ENCODE assay signal across 19 cellular contexts in genomic region chr6:89021629-89022028, GRCh38. TPM values are rescaled to one million over a fixed set of nuclear protein-coding genes. Genes with fewer than 3 reads are reported as not detected.
DNase-seq lines count a peak whose midpoint lies in the region; ATAC-seq and TF ChIP-seq lines count a peak whose summit lies in the region.
"Had no signal": no experiment of that assay in that cellular context is flagged by ENCODE, and none has a peak within 500 bp of the region (broad histone marks: within the 10 kb centered on the region; RNA-seq: fewer than 3 reads in every experiment).

No MANE protein-coding gene starts in this region.

- H3K36me3 Mint-ChIP-seq in mesothelial cell of epicardium (no peaks in the 10 kb centered on the region), type B pancreatic cell (no peaks in the 10 kb centered on the region)
- H3K36me3 Mint-ChIP-seq in stimulated activated memory B cell treated with anti-CD40 and anti-IgM and Interleukin-4, amounts not matched to agents 10 μg/mL and 1 μg/mL and 100 μg/mL, for 72 hours: no peaks in the 10 kb centered on the region

- no peak overlapping the region for H3K4me3 Mint-ChIP-seq in mesothelial cell of epicardium
- H3K4me3 Mint-ChIP-seq in type B pancreatic cell: peak overlapping the region; percentile 59
- no peak overlapping the region for H3K4me3 Mint-ChIP-seq in stimulated activated memory B cell treated with anti-CD40 and anti-IgM and Interleukin-4, amounts not matched to agents 10 μg/mL and 1 μg/mL and 100 μg/mL, for 72 hours
- H3K4me3 Mint-ChIP-seq: activated CD4-positive, alpha-beta T cell treated with anti-CD3 and anti-CD28 coated beads for 36 hours had no signal

- H3K9me3 Mint-ChIP-seq in mesothelial cell of epicardium (peaks cover 7% of the 10 kb centered on the region), type B pancreatic cell (no peaks in the 10 kb centered on the region)
- peaks cover 3% of the 10 kb centered on the region for H3K9me3 Mint-ChIP-seq in stimulated activated memory B cell treated with anti-CD40 and anti-IgM and Interleukin-4, amounts not matched to agents 10 μg/mL and 1 μg/mL and 100 μg/mL, for 72 hours

- DNase-seq in SIG-M5 treated with dmso at 0.1 percent for 504 hours (lab: John Stamatoyannopoulos, UW; ENCODE audit: unreplicated experiment) (peak; percentile 28), SIG-M5 (lab: John Stamatoyannopoulos, UW) (no peak), epithelial cell of esophagus (ENCODE audit: low read depth) (peak; percentile 78), mesothelial cell of epicardium (ENCODE audit: low spot score in 2 of 2, unreplicated experiment in 2 of 2) (no peak), type B pancreatic cell (ENCODE audit: extremely low spot score, unreplicated experiment) (no peak), NCI-H1436 treated with DMSO at 0.1 percent for 48 hours (lab: John Stamatoyannopoulos, UW) (no peak), NOMO-1 treated with dmso at 0.1 percent for 144 hours (lab: John Stamatoyannopoulos, UW; ENCODE audit: unreplicated experiment) (no peak)
- DNase-seq: activated CD4-positive, alpha-beta T cell treated with anti-CD3 and anti-CD28 coated beads for 36 hours; activated gamma-delta T cell treated with Interleukin-2 at 50 U/mL for 16 hours; amygdala; effector CD8-positive, alpha-beta T cell; left ventricle myocardium superior; MM.1S; NCI-H1694 treated with DMSO at 0.1 percent for 48 hours; NCI-H524 treated with DMSO at 0.1 percent for 48 hours; posterior cingulate gyrus; spleen had no signal

- peak overlapping the region; percentile 16 for H3K27ac Mint-ChIP-seq in mesothelial cell of epicardium
- H3K27ac Mint-ChIP-seq in type B pancreatic cell: peak overlapping the region; percentile 90
- H3K27ac Mint-ChIP-seq in stimulated activated memory B cell treated with anti-CD40 and anti-IgM and Interleukin-4, amounts not matched to agents 10 μg/mL and 1 μg/mL and 100 μg/mL, for 72 hours: no peak overlapping the region
- H3K27ac Mint-ChIP-seq: activated CD4-positive, alpha-beta T cell treated with anti-CD3 and anti-CD28 coated beads for 36 hours had no signal

- no peaks in the 10 kb centered on the region for H3K27me3 Mint-ChIP-seq in mesothelial cell of epicardium (ENCODE audit: low read depth)
- H3K27me3 Mint-ChIP-seq in type B pancreatic cell: no peaks in the 10 kb centered on the region
- H3K27me3 Mint-ChIP-seq in stimulated activated memory B cell treated with anti-CD40 and anti-IgM and Interleukin-4, amounts not matched to agents 10 μg/mL and 1 μg/mL and 100 μg/mL, for 72 hours: no peaks in the 10 kb centered on the region
- H3K27me3 Mint-ChIP-seq: activated CD4-positive, alpha-beta T cell treated with anti-CD3 and anti-CD28 coated beads for 36 hours had no signal

- H3K4me1 Mint-ChIP-seq in mesothelial cell of epicardium: peaks cover 23% of the 10 kb centered on the region
- H3K4me1 Mint-ChIP-seq in type B pancreatic cell (ENCODE audit: unreplicated experiment): peaks cover 20% of the 10 kb centered on the region
- H3K4me1 Mint-ChIP-seq in stimulated activated memory B cell treated with anti-CD40 and anti-IgM and Interleukin-4, amounts not matched to agents 10 μg/mL and 1 μg/mL and 100 μg/mL, for 72 hours: no peaks in the 10 kb centered on the region
- H3K4me1 Mint-ChIP-seq: activated CD4-positive, alpha-beta T cell treated with anti-CD3 and anti-CD28 coated beads for 36 hours had no signal

- no peak for TF ChIP-seq CTCF in epithelial cell of esophagus (IDR thresholded peaks at IDR 0.05; ENCODE audit: insufficient read depth, low read depth, low read length, missing control alignments)
- no peak for TF ChIP-seq CTCF in mesothelial cell of epicardium (IDR thresholded peaks at IDR 0.05; ENCODE audit: unreplicated experiment)
- no peak for TF ChIP-seq CTCF in type B pancreatic cell (conservative IDR thresholded peaks at IDR 0.05)

- ATAC-seq in stimulated activated memory B cell treated with anti-CD40 and anti-IgM and Interleukin-4, amounts not matched to agents 10 μg/mL and 1 μg/mL and 100 μg/mL, for 72 hours: no peak
- ATAC-seq: activated CD4-positive, alpha-beta T cell treated with anti-CD3 and anti-CD28 coated beads for 36 hours; left ventricle myocardium superior had no signal

- no peak overlapping the region for H3K4me3 ChIP-seq in epithelial cell of esophagus (ENCODE audit: low read length)
- H3K4me3 ChIP-seq: BLaER1 treated with 17β-estradiol and CSF1 and Interleukin-3, amounts not matched to agents 10 nM and 100 nM; spleen had no signal

RNA-seq across cellular contexts. Expression of gene RNGTT, which starts 58.2 kb away (rescaled TPM):
- 15.6 to 16.5 TPM (median 16.0 TPM) in 3 replicates for total RNA-seq in mesothelial cell of epicardium
- total RNA-seq in type B pancreatic cell (ENCODE audit: low replicate concordance): 12.1 and 13.4 TPM in 2 replicates

RNA-seq across cellular contexts. Expression of gene PNRC1, which starts 58.9 kb away (rescaled TPM):
- total RNA-seq in mesothelial cell of epicardium (184 to 206 TPM (median 190 TPM) in 3 replicates), type B pancreatic cell (ENCODE audit: low replicate concordance) (140 and 150 TPM in 2 replicates)

Comparison
In these comparisons a context has a peak if more than half of its experiments do, and no peak if none do; other contexts are left out.
1. DNase-seq: peak in SIG-M5 treated with dmso at 0.1 percent for 504 hours (single experiment) and epithelial cell of esophagus (single experiment); none in SIG-M5 (single experiment), mesothelial cell of epicardium (0 of 2), type B pancreatic cell (single experiment), NCI-H1436 treated with DMSO at 0.1 percent for 48 hours (single experiment) and NOMO-1 treated with dmso at 0.1 percent for 144 hours (single experiment).